22 cellular contexts compared by ENCODE assay signal in genomic region chr13:43373400-43373799, GRCh38.
"Had no signal": no experiment of that assay in that cellular context is flagged by ENCODE, and none has a peak within 500 bp of the region (broad histone marks: within the 10 kb centered on the region; RNA-seq: fewer than 3 reads in every experiment).

No MANE protein-coding gene starts in this region.

- H3K4me3 ChIP-seq: PC-9, Peyer's patch, SJCRH30 had no signal

- H3K27ac ChIP-seq: HL-60, PC-9, Peyer's patch, SJCRH30 had no signal

- DNase-seq: KBM-7, MM.1S, NCI-H1092 treated with DMSO at 0.1 percent for 48 hours, NCI-H1436, NCI-H187, NCI-H2029, NCI-H2081 treated with DMSO at 0.1 percent for 48 hours, NCI-H2171, NCI-H226, NCI-H446, NCI-H510A, NCI-H524 treated with DMSO at 0.1 percent for 48 hours, NCI-H69, NCI-H774, PC-9, Peyer's patch, SHP77 treated with DMSO at 0.1 percent for 48 hours, SJCRH30, T-helper 1 cell had no signal

- H3K36me3 ChIP-seq: Peyer's patch, SJCRH30 had no signal

- H2AFZ ChIP-seq: PC-9 had no signal

- H3K27me3 ChIP-seq: Peyer's patch, SJCRH30 had no signal

- H3K9me3 ChIP-seq: Peyer's patch, SJCRH30 had no signal

- H3K4me2 ChIP-seq: PC-9 had no signal

- H3K4me1 ChIP-seq: Peyer's patch had no signal

- ATAC-seq: Right ventricle myocardium inferior, SK-N-SH treated with all-trans-retinoic acid at 6 μM for 48 hours had no signal
